8 cellular contexts compared by ENCODE assay signal in the genomic region with DNA sequence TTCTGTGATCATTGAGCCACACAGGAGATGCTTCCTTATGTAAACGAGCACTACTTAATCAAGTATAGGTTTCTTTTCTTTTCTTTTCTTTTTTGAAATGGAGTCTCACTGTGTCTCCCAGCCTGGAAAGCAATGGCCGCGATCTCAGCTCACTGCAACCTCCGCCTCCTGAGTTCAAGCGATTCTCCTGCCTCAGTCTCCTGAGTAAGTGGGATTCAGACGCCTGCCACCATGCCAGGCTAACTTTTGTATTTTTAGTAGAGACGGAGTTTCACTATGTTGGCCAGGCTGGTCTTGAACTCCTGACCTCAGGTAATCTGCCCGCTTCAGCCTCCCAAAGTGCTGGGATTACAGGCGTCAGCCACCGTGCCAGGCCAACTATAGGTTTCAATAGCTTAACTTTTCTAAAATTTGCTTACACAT. TPM values are rescaled to one million over a fixed set of nuclear protein-coding genes. Genes with fewer than 3 reads are reported as not detected.
DNase-seq lines count a peak whose midpoint lies in the region; ATAC-seq and TF ChIP-seq lines count a peak whose summit lies in the region.
"Not testable (repeated sequence)": the region's sequence is repeated elsewhere in the genome, so short reads cannot be mapped to it uniquely, and the experiment has no call there.

No MANE protein-coding gene starts in this region.

- peak; percentile 40 for TF ChIP-seq POLR2A in erythroblast (IDR thresholded peaks at IDR 0.05; ENCODE audit: low read length)

- H3K9me3 ChIP-seq in BLaER1, result not testable (repeated sequence)

- peak overlapping the region; percentile 91 for H3K27ac Mint-ChIP-seq in T-helper 1 cell treated with Interleukin-12 subunit alpha and Interleukin-12 subunit beta and Interleukin-4 antibody, amounts not matched to agents 30 μg/mL and 1 μg/mL, for 36 hours
- peak overlapping the region; percentile 61 for H3K27ac Mint-ChIP-seq in activated T-cell treated with anti-CD3 and anti-CD28 coated beads, Interleukin-2, amount 50 U/mL, for 72 hours

- not testable (repeated sequence) for H4K20me1 ChIP-seq in BLaER1

- H3K27me3 ChIP-seq in BLaER1, result not testable (repeated sequence)

- H3K9me3 Mint-ChIP-seq in T-helper 1 cell treated with Interleukin-12 subunit alpha and Interleukin-12 subunit beta and Interleukin-4 antibody, amounts not matched to agents 30 μg/mL and 1 μg/mL, for 36 hours; activated T-cell treated with anti-CD3 and anti-CD28 coated beads, Interleukin-2, amount 50 U/mL, for 72 hours: not testable (repeated sequence)

- peak overlapping the region; percentile 94 for H3K4me3 Mint-ChIP-seq in T-helper 1 cell treated with Interleukin-12 subunit alpha and Interleukin-12 subunit beta and Interleukin-4 antibody, amounts not matched to agents 30 μg/mL and 1 μg/mL, for 36 hours
- H3K4me3 Mint-ChIP-seq in activated T-cell treated with anti-CD3 and anti-CD28 coated beads, Interleukin-2, amount 50 U/mL, for 72 hours, result peak overlapping the region; percentile 94 to 97

- H3K36me3 ChIP-seq in BLaER1, result not testable (repeated sequence)

- not testable (repeated sequence) for H3K4me3 ChIP-seq in BLaER1

- H3K4me1 ChIP-seq in BLaER1, result peaks cover 41% of the 10 kb centered on the region

- DNase-seq in activated T-cell treated with anti-CD3 and anti-CD28 coated beads, Interleukin-2, amount 50 U/mL, for 72 hours, result peak in 1 of 2 donors; percentile 21
- not testable (repeated sequence) for DNase-seq in erythroblast (lab: John Stamatoyannopoulos, UW)
- peak; percentile 39 for DNase-seq in stimulated activated CD4-positive, alpha-beta T cell treated with anti-CD3 and anti-CD28 coated beads, Interleukin-15, amount 100 ng/mL, for 24 hours

- peaks cover 40% of the 10 kb centered on the region for H3K4me1 Mint-ChIP-seq in T-helper 1 cell treated with Interleukin-12 subunit alpha and Interleukin-12 subunit beta and Interleukin-4 antibody, amounts not matched to agents 30 μg/mL and 1 μg/mL, for 36 hours (ENCODE audit: low read depth)
- H3K4me1 Mint-ChIP-seq in activated T-cell treated with anti-CD3 and anti-CD28 coated beads, Interleukin-2, amount 50 U/mL, for 72 hours (ENCODE audit: low read depth), result peaks cover 57% of the 10 kb centered on the region

- H3K4me2 ChIP-seq in BLaER1, result peak overlapping the region; percentile 76

- peaks cover 20% of the 10 kb centered on the region for H3K36me3 Mint-ChIP-seq in T-helper 1 cell treated with Interleukin-12 subunit alpha and Interleukin-12 subunit beta and Interleukin-4 antibody, amounts not matched to agents 30 μg/mL and 1 μg/mL, for 36 hours (ENCODE audit: low read depth)
- H3K36me3 Mint-ChIP-seq in activated T-cell treated with anti-CD3 and anti-CD28 coated beads, Interleukin-2, amount 50 U/mL, for 72 hours (ENCODE audit: insufficient read depth in 2 of 2), result not testable (repeated sequence)

- H3K27ac ChIP-seq in BLaER1, result not testable (repeated sequence)

- not testable (repeated sequence) for H3K27me3 Mint-ChIP-seq in T-helper 1 cell treated with Interleukin-12 subunit alpha and Interleukin-12 subunit beta and Interleukin-4 antibody, amounts not matched to agents 30 μg/mL and 1 μg/mL, for 36 hours (ENCODE audit: low read depth); activated T-cell treated with anti-CD3 and anti-CD28 coated beads, Interleukin-2, amount 50 U/mL, for 72 hours (ENCODE audit: low read depth)

- H3K9ac ChIP-seq in BLaER1, result not testable (repeated sequence)

- ATAC-seq in GM18873 (IDR thresholded peaks at IDR 0.05; ENCODE audit: low FRiP score, unreplicated experiment) (peak; percentile 18), GM21786 (IDR thresholded peaks at IDR 0.05; ENCODE audit: unreplicated experiment) (peak; percentile 17), HG03159 (IDR thresholded peaks at IDR 0.05; ENCODE audit: unreplicated experiment) (peak; percentile 29)
- peak; percentile 24 to 33 for ATAC-seq in activated T-cell treated with anti-CD3 and anti-CD28 coated beads, Interleukin-2, amount 50 U/mL, for 72 hours (replicated peaks in 1 of 2)

RNA-seq across cellular contexts. Expression of gene MBNL1, which starts 25.0 kb away (rescaled TPM):
- 100 to 1,000 TPM; 299 to 323 TPM for total RNA-seq in activated T-cell treated with anti-CD3 and anti-CD28 coated beads, Interleukin-2, amount 50 U/mL, for 72 hours
